Comparison of ENCODE assay signal across 15 cellular contexts in genomic region chr1:61518670-61519400, GRCh38.
DNase-seq lines count a peak whose midpoint lies in the region; ATAC-seq and TF ChIP-seq lines count a peak whose summit lies in the region.
"Had no signal": no experiment of that assay in that cellular context is flagged by ENCODE, and none has a peak within 500 bp of the region (broad histone marks: within the 10 kb centered on the region; RNA-seq: fewer than 3 reads in every experiment).

No MANE protein-coding gene starts in this region.

- intact Hi-C loops in tibial artery (cut with DNase I; ENCODE audit: low total_unique reads): no loop called here

- peak; percentile 57 for ATAC-seq in GM19043 (IDR thresholded peaks at IDR 0.05; ENCODE audit: low read depth, unreplicated experiment)
- peak; percentile 64 for ATAC-seq in HG02588 (IDR thresholded peaks at IDR 0.05; ENCODE audit: unreplicated experiment)
- ATAC-seq: lower lobe of right lung, T-helper 17 cell had no signal

- no peak overlapping the region for H3K27ac ChIP-seq in tibial artery
- H3K27ac ChIP-seq: C4-2B, lower lobe of right lung had no signal

- no peaks in the 10 kb centered on the region for H3K9me3 ChIP-seq in tibial artery
- H3K9me3 ChIP-seq: lower lobe of right lung had no signal

- H3K4me1 ChIP-seq in tibial artery: no peaks in the 10 kb centered on the region
- H3K4me1 ChIP-seq: lower lobe of right lung had no signal

- H3K4me3 ChIP-seq in fibroblast of villous mesenchyme (ENCODE audit: low read depth, low read length) (no peak overlapping the region), tibial artery (no peak overlapping the region)
- H3K4me3 ChIP-seq: lower lobe of right lung had no signal

- no peaks in the 10 kb centered on the region for H3K36me3 ChIP-seq in tibial artery
- H3K36me3 ChIP-seq: lower lobe of right lung had no signal

- DNase-seq in M059J (ENCODE audit: low read depth): peak; percentile 24
- peak; percentile 20 for DNase-seq in fibroblast of villous mesenchyme (ENCODE audit: low read depth)
- no peak for DNase-seq in KG1 (lab: John Stamatoyannopoulos, UW)
- DNase-seq in tibial artery: no peak
- DNase-seq in NCI-H226: no peak
- DNase-seq: activated CD4-positive, alpha-beta memory T cell treated with anti-CD3 and anti-CD28 coated beads for 36 hours; activated gamma-delta T cell; lower lobe of right lung; NCI-H1105 treated with DMSO at 0.1 percent for 48 hours; NCI-H510A treated with DMSO at 0.1 percent for 48 hours; nephron progenitor cell; T-helper 17 cell had no signal

- TF ChIP-seq CTCF in fibroblast of villous mesenchyme (IDR thresholded peaks at IDR 0.05; ENCODE audit: insufficient read depth, low read depth, low read length): peak; percentile 18
- TF ChIP-seq CTCF in tibial artery (IDR thresholded peaks at IDR 0.05): no peak

- H3K27me3 ChIP-seq in tibial artery: no peaks in the 10 kb centered on the region

Comparison
In these comparisons a context has a peak if more than half of its experiments do, and no peak if none do; other contexts are left out.
1. DNase-seq: peak in M059J (single experiment) and fibroblast of villous mesenchyme (single experiment); none in KG1 (single experiment), tibial artery (0 of 2) and NCI-H226 (single experiment).